In genomic region chr16:74606521-74607309, GRCh38 we compare ENCODE assay signal across 1 cellular context.
A peak's percentile ranks its signal among the peaks of the same experiment; 100 is the strongest.
TF ChIP-seq lines count a peak whose summit lies in the region.

GLG1 (minus strand) TSS chr16:74607114; CDS start chr16:74607094, 20 bp downstream.

TF ChIP-seq in HepG2, 621 proteins besides CTCF, POLR2A, EP300 and RAD21 (continued from another document and continues in another):
- TF ChIP-seq ZBTB39 (CRISPR knock-in tag; IDR thresholded peaks at IDR 0.05) (peak; percentile 91), YEATS4 (CRISPR knock-in tag; IDR thresholded peaks at IDR 0.05; ENCODE audit: borderline replicate concordance) (peak; percentile 98), TFDP1 (CRISPR knock-in tag; IDR thresholded peaks at IDR 0.05; ENCODE audit: borderline replicate concordance) (peak; percentile 78; the same call in 1 of the 2 replicates), HNRNPL (IDR thresholded peaks at IDR 0.05; ENCODE audit: low read depth, low read length) (0 out of 2 replicates have a peak, but pooled peaks have one; percentile 14), KDM6A (CRISPR knock-in tag; IDR thresholded peaks at IDR 0.05; ENCODE audit: low read depth) (no peak), ZNF556 (CRISPR knock-in tag; IDR thresholded peaks at IDR 0.05; ENCODE audit: borderline replicate concordance) (peak; percentile 96; the same call in 1 of the 2 replicates), DNMT1 (CRISPR knock-in tag; IDR thresholded peaks at IDR 0.05) (peak; percentile 40; the same call in 1 of the 2 replicates), ZNF326 (CRISPR knock-in tag; IDR thresholded peaks at IDR 0.05; ENCODE audit: borderline replicate concordance) (no peak), ZNF367 (CRISPR knock-in tag; IDR thresholded peaks at IDR 0.05; ENCODE audit: borderline replicate concordance) (no peak), ZNF333 (CRISPR knock-in tag; IDR thresholded peaks at IDR 0.05; ENCODE audit: borderline replicate concordance) (0 out of 2 replicates have a peak, but pooled peaks have one; percentile 16), ZMAT5 (CRISPR knock-in tag; IDR thresholded peaks at IDR 0.05; ENCODE audit: borderline replicate concordance, low read depth) (no peak; the same call in 1 of the 2 replicates), TBX2 (CRISPR knock-in tag; IDR thresholded peaks at IDR 0.05; ENCODE audit: borderline replicate concordance) (peak; percentile 81; the same call in 1 of the 2 replicates), ZNF597 (CRISPR knock-in tag; IDR thresholded peaks at IDR 0.05) (no peak), HIVEP1 (CRISPR knock-in tag; IDR thresholded peaks at IDR 0.05) (peak; percentile 83; the same call in 1 of the 2 replicates), YY1 (IDR thresholded peaks at IDR 0.05; ENCODE audit: insufficient read depth, insufficient replicate concordance, low read depth, low read length) (peak; percentile 98), ZSCAN12 (CRISPR knock-in tag; IDR thresholded peaks at IDR 0.05) (peak; percentile 91; the same call in 1 of the 2 replicates), CREB1 (IDR thresholded peaks at IDR 0.05) (peak; percentile 63), CREB1 (CRISPR knock-in tag; IDR thresholded peaks at IDR 0.05) (no peak), ZNF160 (CRISPR knock-in tag; IDR thresholded peaks at IDR 0.05) (peak; percentile 97), ZBTB21 (CRISPR knock-in tag; IDR thresholded peaks at IDR 0.05) (no peak), CBFB (CRISPR knock-in tag; IDR thresholded peaks at IDR 0.05) (peak; percentile 36; the same call in 1 of the 2 replicates), ZNF530 (CRISPR knock-in tag; IDR thresholded peaks at IDR 0.05; ENCODE audit: low read depth) (no peak), ZNF256 (CRISPR knock-in tag; conservative IDR thresholded peaks at IDR 0.05) (peak; percentile 95; the same call in 1 of the 2 replicates), ZXDC (CRISPR knock-in tag; IDR thresholded peaks at IDR 0.05) (peak; percentile 65; the same call in 1 of the 2 replicates), CEBPB (IDR thresholded peaks at IDR 0.05; ENCODE audit: borderline replicate concordance, low read depth, low read length) (no peak), ZNF12 (CRISPR knock-in tag; IDR thresholded peaks at IDR 0.05) (peak; percentile 60; the same call in 1 of the 2 replicates), SMAD9 (CRISPR knock-in tag; IDR thresholded peaks at IDR 0.05) (peak; percentile 78; the same call in 1 of the 2 replicates), ZBTB1 (CRISPR knock-in tag; IDR thresholded peaks at IDR 0.05; ENCODE audit: borderline replicate concordance) (0 out of 2 replicates have a peak, but pooled peaks have one; percentile 27), ZFP62 (CRISPR knock-in tag; IDR thresholded peaks at IDR 0.05) (no peak), RFXAP (CRISPR knock-in tag; IDR thresholded peaks at IDR 0.05; ENCODE audit: borderline replicate concordance) (peak; percentile 93), PHF8 (CRISPR knock-in tag; IDR thresholded peaks at IDR 0.05) (peak; percentile 100), IRX3 (CRISPR knock-in tag; IDR thresholded peaks at IDR 0.05; ENCODE audit: borderline replicate concordance, low read depth) (no peak), RERE (CRISPR knock-in tag; IDR thresholded peaks at IDR 0.05; ENCODE audit: low read depth) (peak; percentile 43; the same call in 1 of the 2 replicates), ZNF292 (CRISPR knock-in tag; IDR thresholded peaks at IDR 0.05; ENCODE audit: borderline replicate concordance, low read depth) (peak; percentile 87), ZNF253 (CRISPR knock-in tag; IDR thresholded peaks at IDR 0.05; ENCODE audit: borderline replicate concordance) (peak; percentile 80; the same call in 1 of the 2 replicates), ZNF280D (CRISPR knock-in tag; IDR thresholded peaks at IDR 0.05) (peak; percentile 91; the same call in 1 of the 2 replicates), RBAK (CRISPR knock-in tag; IDR thresholded peaks at IDR 0.05) (no peak), IRF9 (CRISPR knock-in tag; IDR thresholded peaks at IDR 0.05; ENCODE audit: borderline replicate concordance) (peak; percentile 95), ZNF629 (CRISPR knock-in tag; conservative IDR thresholded peaks at IDR 0.05) (peak; percentile 52; the same call in 1 of the 2 replicates), ZNF20 (CRISPR knock-in tag; IDR thresholded peaks at IDR 0.05) (peak; percentile 87; the same call in 1 of the 2 replicates), ZNF101 (CRISPR knock-in tag; IDR thresholded peaks at IDR 0.05; ENCODE audit: borderline replicate concordance, low read depth) (peak; percentile 60; the same call in 1 of the 2 replicates), MYC (CRISPR knock-in tag; IDR thresholded peaks at IDR 0.05; ENCODE audit: borderline replicate concordance) (peak; percentile 94), ZNF343 (CRISPR knock-in tag; IDR thresholded peaks at IDR 0.05) (peak; percentile 92), KDM5A (IDR thresholded peaks at IDR 0.05; ENCODE audit: borderline replicate concordance, low read length) (peak; percentile 69; the same call in 1 of the 2 replicates), ESRRA (CRISPR knock-in tag; IDR thresholded peaks at IDR 0.05; ENCODE audit: low read depth) (peak; percentile 81; the same call in 1 of the 2 replicates), ZMAT3 (CRISPR knock-in tag; conservative IDR thresholded peaks at IDR 0.05) (peak; percentile 68; the same call in 1 of the 2 replicates)
